In genomic region chr5:59768204-59769040, GRCh38 we compare ENCODE assay signal across 8 cellular contexts.
A peak's percentile ranks its signal among the peaks of the same experiment; 100 is the strongest.
DNase-seq lines count a peak whose midpoint lies in the region; ATAC-seq, FAIRE-seq and TF ChIP-seq lines count a peak whose summit lies in the region.

No MANE protein-coding gene starts in this region.

- peak; percentile 60 for ATAC-seq in HG03159 (IDR thresholded peaks at IDR 0.05; ENCODE audit: unreplicated experiment)
- ATAC-seq in Panc1: peak; percentile 86

- H3K4me3 Mint-ChIP-seq in immature natural killer cell: peak overlapping the region in 1 of 5 donors; percentile 30

- in situ Hi-C loops in Panc1 (cut with HindIII; ENCODE audit: low pct_unique_long_range_greater_than_20kb, low sequenced_read_pairs): no loop called here

- H3K27ac ChIP-seq in Panc1 (ENCODE audit: low read length): no peak overlapping the region
- peak overlapping the region in 1 of 2 donors; percentile 82 for H3K27ac ChIP-seq in small intestine (ENCODE audit: low read depth in 1 of 2, low read length in 1 of 2)

- H3K4me1 Mint-ChIP-seq in immature natural killer cell: peaks cover 2 to 6% of the 10 kb centered on the region in 2 donors

- CTCF ChIA-PET in Panc1 (lab: Charles Lee): interaction anchor here (0.6 kb wide), 1 partner anchor 225 kb away, joined by 3 read pairs; no protein-coding TSS in a partner anchor

- H3K36me3 ChIP-seq in Panc1 (ENCODE audit: control insufficient read depth, insufficient read depth, low read length): no peaks in the 10 kb centered on the region
- no peaks in the 10 kb centered on the region for H3K36me3 ChIP-seq in bronchial epithelial cell (ENCODE audit: control insufficient read depth, insufficient read depth, low read length)
- no peaks in the 10 kb centered on the region for H3K36me3 ChIP-seq in kidney epithelial cell (ENCODE audit: control insufficient read depth, insufficient read depth, low read length)
- no peaks in the 10 kb centered on the region for H3K36me3 ChIP-seq in small intestine (ENCODE audit: control insufficient read depth in 2 of 2, insufficient read depth in 2 of 2, low read length in 2 of 2)

- BruUV-seq in Panc1 (replicated peaks; lab: Mats Ljungman, UMichigan): no TSS peak

- peaks cover 0 to 4% (median 0%) of the 10 kb centered on the region in 6 donors for H3K9me3 Mint-ChIP-seq in immature natural killer cell

- intact Hi-C loops in Panc1 (cut with micrococcal nuclease; ENCODE audit: unreplicated experiment): no loop called here

- H3K27me3 Mint-ChIP-seq in immature natural killer cell (ENCODE audit: low read depth in 3 of 3): peaks cover 4 to 12% (median 10%) of the 10 kb centered on the region in 3 donors

- FAIRE-seq in bronchial epithelial cell (lab: Jason Lieb, UNC) (peak; percentile 89), small intestine (lab: Jason Lieb, UNC) (no peak)

- H3K4me1 ChIP-seq in Panc1 (ENCODE audit: control insufficient read depth, insufficient read depth, low read length): peaks cover 3% of the 10 kb centered on the region; the same call in 1 of the 2 replicates
- peaks cover 0 to 3% of the 10 kb centered on the region in 2 donors for H3K4me1 ChIP-seq in small intestine (ENCODE audit: control insufficient read depth in 2 of 2, insufficient read depth in 1 of 2, low read depth in 1 of 2, low read length in 1 of 2)

- POLR2A ChIA-PET in Panc1 (lab: Charles Lee): no interaction called here

- H3K36me3 Mint-ChIP-seq in immature natural killer cell: no peaks in the 10 kb centered on the region

- DNase-seq in GM03348 (ENCODE audit: low spot score): peak; percentile 35
- no peak for DNase-seq in Panc1 (ENCODE audit: low read depth, low spot score)
- DNase-seq in bronchial epithelial cell (ENCODE audit: low read depth): peak; percentile 95
- no peak for DNase-seq in kidney epithelial cell (ENCODE audit: low read depth)
- peak; percentile 80 for DNase-seq in small intestine
- no peak for DNase-seq in activated gamma-delta T cell treated with Interleukin-2 at 50 U/mL for 16 hours
- no peak for DNase-seq in immature natural killer cell

- H3K27ac Mint-ChIP-seq in immature natural killer cell: no peak overlapping the region

- no peak for TF ChIP-seq CTCF in Panc1 (IDR thresholded peaks at IDR 0.05)
- TF ChIP-seq CTCF in bronchial epithelial cell (IDR thresholded peaks at IDR 0.05; ENCODE audit: insufficient read depth, low read length, severe bottlenecking): no peak
- no peak for TF ChIP-seq CTCF in kidney epithelial cell (IDR thresholded peaks at IDR 0.05; ENCODE audit: insufficient read depth, low read length, poor library complexity, severe bottlenecking)

- WGBS in small intestine, 3 donors: 1 to 4% (median 3%) methylated on average over 38 of the region's 38 CpGs

- H3K9me3 ChIP-seq in Panc1 (ENCODE audit: control insufficient read depth, insufficient read depth, low read depth, low read length) (no peaks in the 10 kb centered on the region), small intestine (ENCODE audit: control insufficient read depth, low read depth) (no peaks in the 10 kb centered on the region)

- H3K4me3 ChIP-seq in Panc1 (ENCODE audit: low read depth in 2 of 2, low read length in 2 of 2) (peak overlapping the region; percentile 38 to 83), bronchial epithelial cell (ENCODE audit: low read depth, low read length) (peak overlapping the region; percentile 49), kidney epithelial cell (ENCODE audit: low read depth, low read length) (peak overlapping the region; percentile 62), small intestine (ENCODE audit: low read depth in 1 of 2, low read length in 2 of 2) (peak overlapping the region; percentile 47 to 72)

- H3K27me3 ChIP-seq in Panc1 (ENCODE audit: control insufficient read depth, insufficient read depth, low read length) (peaks cover 27% of the 10 kb centered on the region), bronchial epithelial cell (ENCODE audit: control insufficient read depth, insufficient read depth, low read length) (no peaks in the 10 kb centered on the region), kidney epithelial cell (ENCODE audit: control insufficient read depth, insufficient read depth, low read length) (no peaks in the 10 kb centered on the region), small intestine (ENCODE audit: control insufficient read depth in 2 of 2, insufficient read depth in 2 of 2, low read length in 2 of 2) (no peaks in the 10 kb centered on the region)

Comparison
In these comparisons a context has a peak if more than half of its experiments do, and no peak if none do; other contexts are left out.
1. DNase-seq: peak in GM03348 (single experiment), bronchial epithelial cell (single experiment) and small intestine (single experiment); none in Panc1 (single experiment), kidney epithelial cell (single experiment), activated gamma-delta T cell treated with Interleukin-2 at 50 U/mL for 16 hours (single experiment) and immature natural killer cell (0 of 3).
2. Peak in every context shown above with its lines, with median percentiles within 50 percentile points of each other: H3K4me3 ChIP-seq.